ENCODE assay signal across 15 cellular contexts in the genomic region with DNA sequence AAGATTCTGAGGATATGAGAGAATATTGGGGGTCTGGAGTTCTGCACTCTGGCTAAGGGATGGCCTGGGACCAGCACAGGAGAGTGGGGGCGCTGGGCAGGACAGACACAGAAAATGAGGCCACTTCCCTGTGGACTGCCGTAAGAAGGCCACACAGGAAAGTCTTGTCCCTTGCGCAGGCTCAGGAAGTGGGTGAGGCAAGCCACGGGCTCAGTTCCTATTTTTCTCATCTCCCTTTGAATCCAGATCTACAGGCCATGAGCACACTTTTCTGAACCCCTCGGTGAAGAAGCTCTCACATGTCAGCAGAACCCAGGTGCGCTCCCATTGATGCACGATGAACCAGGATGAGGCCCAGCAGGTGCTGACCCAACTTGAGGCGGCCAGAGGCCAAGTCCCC.
"Had no signal": no experiment of that assay in that cellular context is flagged by ENCODE, and none has a peak within 500 bp of the region (broad histone marks: within the 10 kb centered on the region; RNA-seq: fewer than 3 reads in every experiment).

No MANE protein-coding gene starts in this region.

- DNase-seq: activated CD4-positive, alpha-beta T cell treated with anti-CD3 and anti-CD28 coated beads, Interleukin-2, amount 10 ng/mL, durations not matched to agents 7 days and 5 days; activated naive CD4-positive, alpha-beta T cell treated with anti-CD3 and anti-CD28 coated beads, Interleukin-2, amount 10 ng/mL, durations not matched to agents 7 days and 5 days; activated T-cell treated with anti-CD3 and anti-CD28 coated beads for 4 hours; effector CD8-positive, alpha-beta T cell; islet precursor cell; pancreas; T-helper 9 cell had no signal

- H3K27me3 ChIP-seq: cardiac muscle cell, gastrocnemius medialis, neural progenitor cell, pancreas, tibial nerve had no signal

- H3K9me3 ChIP-seq: gastrocnemius medialis, pancreas had no signal

- H3K36me3 ChIP-seq: cardiac muscle cell, gastrocnemius medialis, neural progenitor cell, pancreas, tibial nerve had no signal

- H3K4me3 ChIP-seq: cardiac muscle cell, gastrocnemius medialis, neural progenitor cell, pancreas, smooth muscle cell, tibial nerve had no signal

- H3K4me3 Mint-ChIP-seq: activated CD4-positive, alpha-beta T cell treated with anti-CD3 and anti-CD28 coated beads, Interleukin-2, amount 10 ng/mL, durations not matched to agents 7 days and 5 days; activated naive CD4-positive, alpha-beta T cell treated with anti-CD3 and anti-CD28 coated beads, Interleukin-2, amount 10 ng/mL, durations not matched to agents 7 days and 5 days; activated T-helper 17 cell treated with anti-CD3 and anti-CD28 coated beads, Interleukin-2, amount 50 U/mL, for 72 hours; neural progenitor cell; stimulated activated memory B cell treated with anti-CD40 and anti-IgM and Interleukin-4, amounts not matched to agents 10 μg/mL and 1 μg/mL and 100 μg/mL, for 72 hours; WTC11 had no signal

- H3K27ac Mint-ChIP-seq: activated CD4-positive, alpha-beta T cell treated with anti-CD3 and anti-CD28 coated beads, Interleukin-2, amount 10 ng/mL, durations not matched to agents 7 days and 5 days; activated naive CD4-positive, alpha-beta T cell treated with anti-CD3 and anti-CD28 coated beads, Interleukin-2, amount 10 ng/mL, durations not matched to agents 7 days and 5 days; activated T-helper 17 cell treated with anti-CD3 and anti-CD28 coated beads, Interleukin-2, amount 50 U/mL, for 72 hours; neural progenitor cell; stimulated activated memory B cell treated with anti-CD40 and anti-IgM and Interleukin-4, amounts not matched to agents 10 μg/mL and 1 μg/mL and 100 μg/mL, for 72 hours; WTC11 had no signal

- H3K4me1 ChIP-seq: neural progenitor cell, pancreas, tibial nerve had no signal

- H3K27me3 Mint-ChIP-seq: activated CD4-positive, alpha-beta T cell treated with anti-CD3 and anti-CD28 coated beads, Interleukin-2, amount 10 ng/mL, durations not matched to agents 7 days and 5 days; activated naive CD4-positive, alpha-beta T cell treated with anti-CD3 and anti-CD28 coated beads, Interleukin-2, amount 10 ng/mL, durations not matched to agents 7 days and 5 days; activated T-helper 17 cell treated with anti-CD3 and anti-CD28 coated beads, Interleukin-2, amount 50 U/mL, for 72 hours; stimulated activated memory B cell treated with anti-CD40 and anti-IgM and Interleukin-4, amounts not matched to agents 10 μg/mL and 1 μg/mL and 100 μg/mL, for 72 hours had no signal

- H3K4me2 ChIP-seq: neural progenitor cell, smooth muscle cell had no signal

- H3K36me3 Mint-ChIP-seq: activated naive CD4-positive, alpha-beta T cell treated with anti-CD3 and anti-CD28 coated beads, Interleukin-2, amount 10 ng/mL, durations not matched to agents 7 days and 5 days; neural progenitor cell; stimulated activated memory B cell treated with anti-CD40 and anti-IgM and Interleukin-4, amounts not matched to agents 10 μg/mL and 1 μg/mL and 100 μg/mL, for 72 hours; WTC11 had no signal

- H3K4me1 Mint-ChIP-seq: activated CD4-positive, alpha-beta T cell treated with anti-CD3 and anti-CD28 coated beads, Interleukin-2, amount 10 ng/mL, durations not matched to agents 7 days and 5 days; activated naive CD4-positive, alpha-beta T cell treated with anti-CD3 and anti-CD28 coated beads, Interleukin-2, amount 10 ng/mL, durations not matched to agents 7 days and 5 days; activated T-helper 17 cell treated with anti-CD3 and anti-CD28 coated beads, Interleukin-2, amount 50 U/mL, for 72 hours; neural progenitor cell; stimulated activated memory B cell treated with anti-CD40 and anti-IgM and Interleukin-4, amounts not matched to agents 10 μg/mL and 1 μg/mL and 100 μg/mL, for 72 hours had no signal

- H3K27ac ChIP-seq: cardiac muscle cell, neural progenitor cell, pancreas, tibial nerve had no signal

- H3K9me3 Mint-ChIP-seq: activated CD4-positive, alpha-beta T cell treated with anti-CD3 and anti-CD28 coated beads, Interleukin-2, amount 10 ng/mL, durations not matched to agents 7 days and 5 days; activated naive CD4-positive, alpha-beta T cell treated with anti-CD3 and anti-CD28 coated beads, Interleukin-2, amount 10 ng/mL, durations not matched to agents 7 days and 5 days; activated T-helper 17 cell treated with anti-CD3 and anti-CD28 coated beads, Interleukin-2, amount 50 U/mL, for 72 hours; neural progenitor cell; stimulated activated memory B cell treated with anti-CD40 and anti-IgM and Interleukin-4, amounts not matched to agents 10 μg/mL and 1 μg/mL and 100 μg/mL, for 72 hours; WTC11 had no signal

- ATAC-seq: activated T-helper 17 cell treated with anti-CD3 and anti-CD28 coated beads, Interleukin-2, amount 50 U/mL, for 72 hours; gastrocnemius medialis; stimulated activated memory B cell treated with anti-CD40 and anti-IgM and Interleukin-4, amounts not matched to agents 10 μg/mL and 1 μg/mL and 100 μg/mL, for 72 hours; WTC11 had no signal

- H3K9ac ChIP-seq: neural progenitor cell had no signal
